Comparison of ENCODE assay signal across 22 cellular contexts in the genomic region with DNA sequence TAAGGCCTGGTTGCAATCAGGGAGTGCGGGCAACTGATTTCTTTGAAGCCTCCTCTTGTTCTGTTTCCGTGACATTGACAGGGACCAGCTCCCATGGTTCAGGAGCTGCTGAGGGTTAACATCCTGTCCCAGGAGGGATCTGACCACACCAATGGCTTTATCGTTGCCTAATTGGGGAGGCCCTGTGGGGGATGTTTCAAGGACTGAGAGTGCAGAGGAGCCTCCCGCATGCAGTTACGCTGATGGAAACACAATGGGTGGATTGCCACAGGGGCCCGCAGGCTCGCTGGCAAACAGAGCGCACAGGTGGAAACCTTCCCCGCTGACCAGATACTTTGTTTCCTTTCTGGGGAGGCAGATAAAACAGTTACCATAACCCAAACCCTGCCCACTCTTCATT.
"Had no signal": no experiment of that assay in that cellular context is flagged by ENCODE, and none has a peak within 500 bp of the region (broad histone marks: within the 10 kb centered on the region; RNA-seq: fewer than 3 reads in every experiment).

No MANE protein-coding gene starts in this region.

- H3K27ac ChIP-seq: adrenal gland, breast epithelium, pancreas, sigmoid colon, stomach, upper lobe of left lung had no signal

- H3K4me1 ChIP-seq: adrenal gland, breast epithelium, pancreas, sigmoid colon, stomach, upper lobe of left lung had no signal

- H3K36me3 ChIP-seq: adrenal gland, breast epithelium, pancreas, sigmoid colon, stomach, upper lobe of left lung had no signal

- H3K4me3 ChIP-seq: adrenal gland, breast epithelium, pancreas, sigmoid colon, stomach, upper lobe of left lung had no signal

- ATAC-seq: activated naive CD4-positive, alpha-beta T cell treated with anti-CD3 and anti-CD28 coated beads, Interleukin-2, amount 50 U/mL, for 72 hours; left ventricle myocardium superior; naive thymus-derived CD4-positive, alpha-beta T cell; pancreas; stimulated activated effector memory CD8-positive, alpha-beta T cell treated with anti-CD3 and anti-CD28 coated beads, Interleukin-12 subunit alpha, Interleukin-12 subunit beta, amount 100 ng/mL, for 72 hours had no signal

- DNase-seq: activated CD4-positive, alpha-beta T cell treated with anti-CD3 and anti-CD28 coated beads, Interleukin-2, amount 50 U/mL, for 1 hour; activated CD4-positive, CD25-positive, alpha-beta regulatory T cell treated with anti-CD3 and anti-CD28 coated beads, Interleukin-2, amount 50 U/mL, for 72 hours; activated CD8-positive, alpha-beta memory T cell treated with anti-CD3 and anti-CD28 coated beads for 24 hours; activated CD8-positive, alpha-beta memory T cell treated with anti-CD3 and anti-CD28 coated beads, Interleukin-2, amount 50 U/mL, for 48 hours; activated gamma-delta T cell; activated T-cell treated with anti-CD3 and anti-CD28 coated beads, Interleukin-2, amount 50 U/mL, for 48 hours; adrenal gland; effector CD4-positive, alpha-beta T cell; hypothalamus; immature natural killer cell; kidney glomerular epithelial cell; left ventricle myocardium superior; mesenchymal stem cell; naive thymus-derived CD4-positive, alpha-beta T cell; pancreas; sigmoid colon; stimulated activated CD4-positive, alpha-beta T cell treated with anti-CD3 and anti-CD28 coated beads, Interleukin-4, amount 100 ng/mL, for 24 hours; stomach; upper lobe of left lung had no signal

- H3K9me3 ChIP-seq: adrenal gland, breast epithelium, pancreas, sigmoid colon, stomach, upper lobe of left lung had no signal

- H3K27me3 ChIP-seq: adrenal gland, breast epithelium, pancreas, sigmoid colon, stomach, upper lobe of left lung had no signal
